ENCODE assay signal across 29 cellular contexts in the genomic region with DNA sequence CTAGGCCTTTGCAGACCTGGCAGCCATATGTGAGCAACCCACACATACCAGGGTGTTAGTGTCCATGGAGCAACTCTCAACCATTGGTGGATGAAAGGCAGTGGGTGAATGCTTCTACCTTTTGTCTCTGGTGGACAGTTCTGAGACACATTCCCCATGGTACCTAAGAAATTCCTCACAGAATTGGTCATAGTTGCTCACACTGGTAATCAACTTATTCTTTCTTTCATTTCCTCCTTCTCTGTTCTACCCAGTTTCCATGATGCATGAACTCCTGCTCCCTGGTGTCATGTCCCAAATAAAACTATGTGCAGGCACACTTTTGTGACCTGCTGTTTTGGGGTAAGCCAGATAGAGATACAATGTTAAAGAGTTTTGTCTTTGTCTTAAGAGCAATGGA.
"Had no signal": no experiment of that assay in that cellular context is flagged by ENCODE, and none has a peak within 500 bp of the region (broad histone marks: within the 10 kb centered on the region; RNA-seq: fewer than 3 reads in every experiment).

No MANE protein-coding gene starts in this region.

- H3K4me1 Mint-ChIP-seq: naive B cell had no signal

- H3K27ac ChIP-seq: gastroesophageal sphincter, heart left ventricle, hepatocyte, left lung, parathyroid adenoma, right atrium auricular region, testis, tibial artery had no signal

- H2AFZ ChIP-seq: hepatocyte, parathyroid adenoma had no signal

- DNase-seq: cortex of kidney; effector memory CD8-positive, alpha-beta T cell; foreskin fibroblast; heart left ventricle; kidney; left cardiac atrium; left lung; mesenchymal stem cell; mucosa of descending colon; naive B cell; stimulated activated CD4-positive, alpha-beta T cell treated with anti-CD3 and anti-CD28 coated beads, Interleukin-12 subunit alpha, Interleukin-12 subunit beta, amount 100 ng/mL, for 4 hours; stimulated activated CD4-positive, alpha-beta T cell treated with anti-CD3 and anti-CD28 coated beads, Interleukin-1b, Interleukin-23, amount 100 ng/mL, for 48 hours; stimulated activated CD4-positive, alpha-beta T cell treated with anti-CD3 and anti-CD28 coated beads, Interleukin-4, amount 100 ng/mL, for 1 hour; stimulated activated naive CD8-positive, alpha-beta T cell treated with anti-CD3 and anti-CD28 coated beads, Interleukin-15, Interleukin-2, amounts not matched to agents 100 U/mL and 50 U/mL, for 24 hours; substantia nigra; testis; tibial artery had no signal

- H3K36me3 Mint-ChIP-seq: mesothelial cell of epicardium; naive B cell; stimulated activated effector memory CD8-positive, alpha-beta T cell treated with anti-CD3 and anti-CD28 coated beads, Interleukin-12 subunit alpha, Interleukin-12 subunit beta, amount 100 ng/mL, for 72 hours; type B pancreatic cell had no signal

- H3K9me3 Mint-ChIP-seq: neural crest cell; stimulated activated effector memory CD8-positive, alpha-beta T cell treated with anti-CD3 and anti-CD28 coated beads, Interleukin-12 subunit alpha, Interleukin-12 subunit beta, amount 100 ng/mL, for 72 hours; type B pancreatic cell had no signal

- H3K27ac Mint-ChIP-seq: effector memory CD8-positive, alpha-beta T cell; mesothelial cell of epicardium; natural killer cell treated with Interleukin-12 subunit alpha and Interleukin-12 subunit beta and Interleukin-15 and Interleukin-18, amount 100 ng/mL, for 72 hours; progenitor cell of endocrine pancreas; stimulated activated effector memory CD8-positive, alpha-beta T cell treated with anti-CD3 and anti-CD28 coated beads, Interleukin-12 subunit alpha, Interleukin-12 subunit beta, amount 100 ng/mL, for 72 hours; type B pancreatic cell had no signal

- ATAC-seq: effector memory CD8-positive, alpha-beta T cell; gastroesophageal sphincter; heart left ventricle; left cardiac atrium; left lung; mucosa of descending colon; sciatic nerve; stimulated activated effector memory CD8-positive, alpha-beta T cell treated with anti-CD3 and anti-CD28 coated beads, Interleukin-12 subunit alpha, Interleukin-12 subunit beta, amount 100 ng/mL, for 72 hours; stimulated activated naive CD8-positive, alpha-beta T cell treated with anti-CD3 and anti-CD28 coated beads, Interleukin-15, Interleukin-2, amounts not matched to agents 100 U/mL and 50 U/mL, for 24 hours had no signal

- H3K4me1 ChIP-seq: gastroesophageal sphincter, heart left ventricle, left lung, parathyroid adenoma, right atrium auricular region, testis, tibial artery had no signal

- H3K36me3 ChIP-seq: gastroesophageal sphincter, heart left ventricle, left lung, right atrium auricular region, tibial artery had no signal

- H3K9ac ChIP-seq: parathyroid adenoma had no signal

- H3K4me3 Mint-ChIP-seq: effector memory CD8-positive, alpha-beta T cell; mesothelial cell of epicardium; naive B cell; natural killer cell treated with Interleukin-12 subunit alpha and Interleukin-12 subunit beta and Interleukin-15 and Interleukin-18, amount 100 ng/mL, for 72 hours; neural crest cell; stimulated activated effector memory CD8-positive, alpha-beta T cell treated with anti-CD3 and anti-CD28 coated beads, Interleukin-12 subunit alpha, Interleukin-12 subunit beta, amount 100 ng/mL, for 72 hours; type B pancreatic cell had no signal

- H3K4me2 ChIP-seq: hepatocyte, smooth muscle cell had no signal

- H3K4me3 ChIP-seq: gastroesophageal sphincter, heart left ventricle, hepatocyte, left lung, mucosa of descending colon, right atrium auricular region, smooth muscle cell, testis, tibial artery had no signal

- H3K9me3 ChIP-seq: gastroesophageal sphincter, heart left ventricle, left lung, mucosa of descending colon, right atrium auricular region, testis, tibial artery had no signal

- H3K27me3 ChIP-seq: gastroesophageal sphincter, heart left ventricle, hepatocyte, left lung, right atrium auricular region, testis, tibial artery had no signal
